16 cellular contexts compared by ENCODE assay signal in genomic region chr17:43599835-43600234, GRCh38. TPM values are rescaled to one million over a fixed set of nuclear protein-coding genes. Genes with fewer than 3 reads are reported as not detected.
DNase-seq lines count a peak whose midpoint lies in the region; ATAC-seq and TF ChIP-seq lines count a peak whose summit lies in the region.
"Had no signal": no experiment of that assay in that cellular context is flagged by ENCODE, and none has a peak within 500 bp of the region (broad histone marks: within the 10 kb centered on the region; RNA-seq: fewer than 3 reads in every experiment).

No MANE protein-coding gene starts in this region.

- POLR2A ChIA-PET in activated CD4-positive, alpha-beta T cell treated with anti-CD3 and anti-CD28 coated beads for 36 hours (lab: Charles Lee) = no interaction called here

- no peaks in the 10 kb centered on the region for H3K9me3 Mint-ChIP-seq in activated CD4-positive, alpha-beta T cell treated with anti-CD3 and anti-CD28 coated beads for 36 hours (ENCODE audit: low read depth)
- H3K9me3 Mint-ChIP-seq: activated CD4-positive, alpha-beta T cell treated with anti-CD3 and anti-CD28 coated beads, Interleukin-2, amount 10 ng/mL, durations not matched to agents 24 days and 14 days; CD4-positive, alpha-beta memory T cell; natural killer cell had no signal

- no peak for ATAC-seq in activated CD4-positive, alpha-beta T cell treated with anti-CD3 and anti-CD28 coated beads for 36 hours
- no peak for ATAC-seq in HG03565 (IDR thresholded peaks at IDR 0.05; ENCODE audit: unreplicated experiment)
- no peak for ATAC-seq in GM19035 (IDR thresholded peaks at IDR 0.05; ENCODE audit: unreplicated experiment)
- ATAC-seq: natural killer cell; Right ventricle myocardium inferior; stimulated activated naive B cell treated with anti-CD40 and anti-IgM and Interleukin-4, amounts not matched to agents 10 μg/mL and 1 μg/mL and 100 μg/mL, for 72 hours had no signal

- peaks cover 2% of the 10 kb centered on the region for H3K27me3 Mint-ChIP-seq in activated CD4-positive, alpha-beta T cell treated with anti-CD3 and anti-CD28 coated beads for 36 hours
- H3K27me3 Mint-ChIP-seq: CD4-positive, alpha-beta memory T cell had no signal

- H3K27ac Mint-ChIP-seq in activated CD4-positive, alpha-beta T cell treated with anti-CD3 and anti-CD28 coated beads for 36 hours = no peak overlapping the region
- H3K27ac Mint-ChIP-seq: activated CD4-positive, alpha-beta T cell treated with anti-CD3 and anti-CD28 coated beads, Interleukin-2, amount 10 ng/mL, durations not matched to agents 24 days and 14 days; CD4-positive, alpha-beta memory T cell; natural killer cell; stimulated activated naive B cell treated with anti-CD40 and anti-IgM and Interleukin-4, amounts not matched to agents 10 μg/mL and 1 μg/mL and 100 μg/mL, for 72 hours had no signal

- peak; percentile 44 for DNase-seq in AG09319 (ENCODE audit: extremely low read depth, low read depth)
- DNase-seq in astrocyte of the spinal cord (ENCODE audit: low read depth, low spot score) = peak; percentile 61
- DNase-seq in iris pigment epithelial cell (ENCODE audit: low read depth) = peak; percentile 78
- DNase-seq in anterior cingulate cortex (lab: John Stamatoyannopoulos, UW) = no peak
- DNase-seq in activated CD4-positive, alpha-beta T cell treated with anti-CD3 and anti-CD28 coated beads for 36 hours = no peak
- DNase-seq: activated CD4-positive, alpha-beta T cell treated with anti-CD3 and anti-CD28 coated beads, Interleukin-2, amount 10 ng/mL, durations not matched to agents 24 days and 14 days; activated naive CD4-positive, alpha-beta T cell treated with Interleukin-2 at 50 U/mL for 16 hours; CD4-positive, alpha-beta memory T cell; effector memory CD4-positive, alpha-beta T cell; natural killer cell; NCI-H2171 treated with DMSO at 0.1 percent for 48 hours; stimulated activated naive B cell treated with anti-CD40 and anti-IgM and Interleukin-4, amounts not matched to agents 10 μg/mL and 1 μg/mL and 100 μg/mL, for 72 hours had no signal

- TF ChIP-seq CTCF in AG09319 (IDR thresholded peaks at IDR 0.05; ENCODE audit: low read depth, low read length) (no peak), astrocyte of the spinal cord (IDR thresholded peaks at IDR 0.05; ENCODE audit: low read depth, low read length) (no peak)

- TF ChIP-seq RAD21 in Ishikawa (IDR thresholded peaks at IDR 0.05; ENCODE audit: low read depth) = no peak

- H3K4me3 Mint-ChIP-seq in activated CD4-positive, alpha-beta T cell treated with anti-CD3 and anti-CD28 coated beads for 36 hours = no peak overlapping the region
- H3K4me3 Mint-ChIP-seq: activated CD4-positive, alpha-beta T cell treated with anti-CD3 and anti-CD28 coated beads, Interleukin-2, amount 10 ng/mL, durations not matched to agents 24 days and 14 days; CD4-positive, alpha-beta memory T cell; natural killer cell; stimulated activated naive B cell treated with anti-CD40 and anti-IgM and Interleukin-4, amounts not matched to agents 10 μg/mL and 1 μg/mL and 100 μg/mL, for 72 hours had no signal

- H3K4me1 Mint-ChIP-seq in activated CD4-positive, alpha-beta T cell treated with anti-CD3 and anti-CD28 coated beads for 36 hours = peaks cover 4% of the 10 kb centered on the region
- H3K4me1 Mint-ChIP-seq: CD4-positive, alpha-beta memory T cell; natural killer cell had no signal

- intact Hi-C loops in activated CD4-positive, alpha-beta T cell treated with anti-CD3 and anti-CD28 coated beads for 36 hours (cut with DNase I, micrococcal nuclease) = no loop called here

- no peak for TF ChIP-seq EP300 in Ishikawa (IDR thresholded peaks at IDR 0.05; ENCODE audit: borderline replicate concordance)

- no peak overlapping the region for H3K4me3 ChIP-seq in astrocyte of the spinal cord (ENCODE audit: low read depth, low read length)

- CTCF ChIA-PET in activated CD4-positive, alpha-beta T cell treated with anti-CD3 and anti-CD28 coated beads for 36 hours (lab: Charles Lee) = interaction anchor here (0.6 to 0.8 kb wide), 3 partner anchors 16 to 74 kb away, joined by 3 read pairs; no protein-coding TSS in a partner anchor

- in situ Hi-C loops in astrocyte of the spinal cord (cut with HindIII; ENCODE audit: low sequenced_read_pairs) = no loop called here

- H3K36me3 Mint-ChIP-seq in activated CD4-positive, alpha-beta T cell treated with anti-CD3 and anti-CD28 coated beads for 36 hours (ENCODE audit: low read depth) = no peaks in the 10 kb centered on the region
- H3K36me3 Mint-ChIP-seq: CD4-positive, alpha-beta memory T cell; natural killer cell; stimulated activated naive B cell treated with anti-CD40 and anti-IgM and Interleukin-4, amounts not matched to agents 10 μg/mL and 1 μg/mL and 100 μg/mL, for 72 hours had no signal

TF ChIP-seq in Ishikawa, 13 proteins besides CTCF, POLR2A, EP300 and RAD21:
- TF ChIP-seq CEBPB (IDR thresholded peaks at IDR 0.05) (peak; percentile 76), TAF1 (IDR thresholded peaks at IDR 0.05; ENCODE audit: low read depth) (no peak)
TF ChIP-seq in Ishikawa: peak in this region for 1.

RNA-seq across cellular contexts. Expression of gene ETV4, which starts 53.7 kb away (rescaled TPM):
- total RNA-seq in activated CD4-positive, alpha-beta T cell treated with anti-CD3 and anti-CD28 coated beads for 36 hours = 1 to 10 TPM; 2.9 to 3.3 TPM
- total RNA-seq: CD4-positive, alpha-beta memory T cell; natural killer cell had no signal

Comparison
In these comparisons a context has a peak if more than half of its experiments do, and no peak if none do; other contexts are left out.
1. DNase-seq: peak in AG09319 (single experiment), astrocyte of the spinal cord (single experiment) and iris pigment epithelial cell (single experiment); none in anterior cingulate cortex (0 of 58) and activated CD4-positive, alpha-beta T cell treated with anti-CD3 and anti-CD28 coated beads for 36 hours (single experiment).